In the genomic region with DNA sequence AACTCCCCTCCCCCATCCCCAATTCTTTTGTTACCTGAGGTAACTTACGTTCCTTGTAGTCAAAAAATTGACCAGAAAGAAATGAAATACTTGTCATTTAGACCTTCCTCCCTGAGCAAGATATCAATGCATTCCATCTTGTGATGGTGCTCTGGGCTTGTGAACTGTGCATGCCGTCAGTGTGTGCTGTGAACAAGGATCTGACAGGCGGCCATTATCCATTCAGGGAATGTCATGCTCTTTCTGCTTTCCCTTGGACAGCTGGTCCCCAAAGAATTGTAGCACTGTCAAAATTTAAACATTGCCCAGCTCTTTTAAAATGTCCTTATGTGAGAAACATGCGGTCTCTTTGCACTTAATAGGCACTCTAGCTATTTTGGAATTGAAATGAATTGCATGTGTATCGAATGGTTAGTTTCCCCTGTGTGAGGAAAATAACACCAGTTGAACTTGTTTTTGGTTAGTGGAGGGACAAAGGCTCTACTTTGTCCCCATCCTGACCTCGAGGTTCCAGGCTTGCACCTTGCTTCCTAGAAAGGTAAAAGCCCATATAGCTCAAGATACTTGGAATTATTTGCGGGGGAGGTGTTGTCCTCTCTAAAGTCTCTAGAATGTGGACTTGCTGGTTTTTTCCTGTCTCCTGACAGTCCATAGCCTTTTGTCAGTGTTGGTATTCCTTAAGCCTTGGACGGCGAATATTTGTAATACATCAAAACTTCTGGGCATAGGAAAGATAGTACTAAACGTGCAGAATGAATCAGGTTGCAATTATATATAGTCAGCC, we compare ENCODE assay signal across 22 cellular contexts.
"Had no signal": no experiment of that assay in that cellular context is flagged by ENCODE, and none has a peak within 500 bp of the region (broad histone marks: within the 10 kb centered on the region; RNA-seq: fewer than 3 reads in every experiment).

No MANE protein-coding gene starts in this region.

- H3K27me3 Mint-ChIP-seq: dendritic cell treated with granulocyte-macrophage colony-stimulating factor and Interleukin-4, amounts not matched to agents 40 ng/mL and 50 ng/mL, for 4 days; naive thymus-derived CD8-positive, alpha-beta T cell; stimulated activated memory B cell treated with anti-CD40 and anti-IgM and Interleukin-4, amounts not matched to agents 10 μg/mL and 1 μg/mL and 100 μg/mL, for 72 hours; T-helper 17 cell had no signal

- H3K27me3 ChIP-seq: ascending aorta, esophagus muscularis mucosa, gastroesophageal sphincter, heart left ventricle, left lung, testis, upper lobe of right lung had no signal

- H3K4me1 Mint-ChIP-seq: naive thymus-derived CD8-positive, alpha-beta T cell; stimulated activated memory B cell treated with anti-CD40 and anti-IgM and Interleukin-4, amounts not matched to agents 10 μg/mL and 1 μg/mL and 100 μg/mL, for 72 hours; T-helper 17 cell had no signal

- ATAC-seq: gastroesophageal sphincter; heart left ventricle; left lung; naive thymus-derived CD8-positive, alpha-beta T cell; stimulated activated memory B cell treated with anti-CD40 and anti-IgM and Interleukin-4, amounts not matched to agents 10 μg/mL and 1 μg/mL and 100 μg/mL, for 72 hours; T-helper 17 cell; upper lobe of right lung had no signal

- H3K27ac ChIP-seq: ascending aorta, esophagus muscularis mucosa, gastroesophageal sphincter, heart left ventricle, left lung, skin epidermis, testis, upper lobe of right lung, WERI-Rb-1 had no signal

- DNase-seq: activated CD4-positive, alpha-beta T cell treated with anti-CD3 and anti-CD28 coated beads for 1 hour; activated CD8-positive, alpha-beta memory T cell treated with anti-CD3 and anti-CD28 coated beads for 24 hours; activated CD8-positive, alpha-beta memory T cell treated with anti-CD3 and anti-CD28 coated beads, Interleukin-2, amount 50 U/mL, for 48 hours; activated effector memory CD4-positive, alpha-beta T cell treated with Interleukin-2 at 50 U/mL for 16 hours; activated naive CD4-positive, alpha-beta T cell treated with anti-CD3 and anti-CD28 coated beads, Interleukin-2, amount 50 U/mL, for 16 hours; activated T-cell treated with anti-CD3 and anti-CD28 coated beads, Interleukin-2, amount 50 U/mL, for 48 hours; effector memory CD4-positive, alpha-beta T cell; heart left ventricle; kidney; naive thymus-derived CD8-positive, alpha-beta T cell; stimulated activated CD4-positive, alpha-beta T cell treated with anti-CD3 and anti-CD28 coated beads, Interleukin-4, amount 100 ng/mL, for 24 hours; T-helper 17 cell; testis; upper lobe of right lung; WERI-Rb-1 had no signal

- H3K4me3 ChIP-seq: ascending aorta, esophagus muscularis mucosa, gastroesophageal sphincter, heart left ventricle, left lung, skin epidermis, testis, upper lobe of right lung had no signal

- H3K4me3 Mint-ChIP-seq: dendritic cell treated with granulocyte-macrophage colony-stimulating factor and Interleukin-4, amounts not matched to agents 40 ng/mL and 50 ng/mL, for 4 days; naive thymus-derived CD8-positive, alpha-beta T cell; stimulated activated memory B cell treated with anti-CD40 and anti-IgM and Interleukin-4, amounts not matched to agents 10 μg/mL and 1 μg/mL and 100 μg/mL, for 72 hours; T-helper 17 cell had no signal

- H3K36me3 ChIP-seq: ascending aorta, esophagus muscularis mucosa, gastroesophageal sphincter, heart left ventricle, left lung, upper lobe of right lung, WERI-Rb-1 had no signal

- H3K9me3 ChIP-seq: ascending aorta, testis, upper lobe of right lung had no signal

- H3K27ac Mint-ChIP-seq: dendritic cell treated with granulocyte-macrophage colony-stimulating factor and Interleukin-4, amounts not matched to agents 40 ng/mL and 50 ng/mL, for 4 days; naive thymus-derived CD8-positive, alpha-beta T cell; stimulated activated memory B cell treated with anti-CD40 and anti-IgM and Interleukin-4, amounts not matched to agents 10 μg/mL and 1 μg/mL and 100 μg/mL, for 72 hours; T-helper 17 cell had no signal

- H3K4me1 ChIP-seq: ascending aorta, esophagus muscularis mucosa, gastroesophageal sphincter, heart left ventricle, left lung, testis, upper lobe of right lung had no signal
